ENCODE assay signal across 27 cellular contexts in the genomic region with DNA sequence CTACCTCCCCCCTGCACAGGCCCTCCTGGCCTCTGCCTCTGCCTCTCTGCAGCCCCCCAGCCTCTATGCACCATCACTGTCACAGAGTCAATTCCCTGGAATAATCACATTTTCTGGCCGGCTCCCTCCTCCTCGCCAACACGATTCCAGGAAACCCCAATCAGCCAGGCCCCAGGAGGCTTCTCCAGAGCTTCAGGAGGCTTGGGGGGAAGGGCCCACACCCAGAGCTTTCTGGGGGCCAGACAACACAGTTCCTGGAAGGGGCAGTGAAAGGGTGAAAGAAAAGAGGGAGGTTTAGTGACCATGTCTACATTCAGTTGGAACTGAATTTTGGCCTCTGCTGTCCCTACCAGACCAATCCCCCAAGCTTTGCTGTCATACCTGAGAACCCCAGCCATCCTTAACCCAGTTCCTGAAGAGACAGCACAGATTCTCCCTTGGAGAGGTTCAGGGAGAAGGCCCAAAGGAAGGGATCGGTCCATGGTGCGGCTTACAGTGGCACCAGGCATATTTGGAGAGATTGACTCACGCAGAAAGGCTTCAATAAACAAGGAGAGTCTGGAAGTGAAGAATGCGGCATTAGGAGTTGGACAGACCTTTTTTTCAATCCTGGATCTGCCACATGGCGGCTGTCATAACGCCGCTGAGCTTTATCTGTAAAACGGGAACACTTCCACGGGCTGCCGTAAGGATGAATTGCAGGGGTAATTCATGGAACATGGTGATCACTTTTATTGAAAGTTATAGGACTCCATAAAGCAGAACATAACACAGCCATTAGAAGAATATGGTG.
A peak's percentile ranks its signal among the peaks of the same experiment; 100 is the strongest.
DNase-seq lines count a peak whose midpoint lies in the region; ATAC-seq lines count a peak whose summit lies in the region.
"Had no signal": no experiment of that assay in that cellular context is flagged by ENCODE, and none has a peak within 500 bp of the region (broad histone marks: within the 10 kb centered on the region; RNA-seq: fewer than 3 reads in every experiment).

No MANE protein-coding gene starts in this region.

- DNase-seq in activated CD4-positive, alpha-beta memory T cell treated with anti-CD3 and anti-CD28 coated beads, Interleukin-2, amount 10 ng/mL, durations not matched to agents 7 days and 5 days: no peak
- DNase-seq in activated CD4-positive, alpha-beta memory T cell treated with anti-CD3 and anti-CD28 coated beads for 36 hours: no peak
- DNase-seq in T-cell (no peak), memory B cell (ENCODE audit: low spot score in 2 of 2) (no peak), DMS153 (lab: John Stamatoyannopoulos, UW) (no peak), NCI-H2171 treated with DMSO at 0.1 percent for 48 hours (lab: John Stamatoyannopoulos, UW) (no peak), T-helper 9 cell (no peak)
- DNase-seq: activated CD8-positive, alpha-beta memory T cell treated with anti-CD3 and anti-CD28 coated beads, Interleukin-2, amount 50 U/mL, for 48 hours; activated effector memory CD4-positive, alpha-beta T cell treated with Interleukin-2 at 50 U/mL for 16 hours; Calu3; colonic mucosa; GOT3; MV-4-11; NCI-H146; NCI-H524; NK-92 treated with Interleukin-12 subunit alpha and Interleukin-12 subunit beta, amount 100 ng/mL, for 24 hours; SIG-M5 had no signal

- POLR2A ChIA-PET in activated CD4-positive, alpha-beta memory T cell treated with anti-CD3 and anti-CD28 coated beads, Interleukin-2, amount 10 ng/mL, durations not matched to agents 7 days and 5 days (lab: Charles Lee): interaction anchor here (1.1 to 2.7 kb wide), 2 partner anchors 385 to 539 kb away, joined by 3 to 12 read pairs; a partner anchor contains a TSS
- POLR2A ChIA-PET in activated CD4-positive, alpha-beta memory T cell treated with anti-CD3 and anti-CD28 coated beads for 36 hours (lab: Charles Lee): interaction anchor here (0.6 kb wide), 1 partner anchor 78 kb away, joined by 3 read pairs; no protein-coding TSS in a partner anchor
- POLR2A ChIA-PET in T-cell (lab: Charles Lee): interaction anchor here in 1 of 2 donors (0.6 kb wide), 1 partner anchor 78 kb away, joined by 3 read pairs; no protein-coding TSS in a partner anchor

- ATAC-seq in T-cell (replicated peaks in 1 of 4) (no peak), memory B cell (ENCODE audit: low read depth) (no peak)
- ATAC-seq: A549, gastroesophageal sphincter, Panc1 had no signal

- H3K9ac ChIP-seq in skeletal muscle tissue (ENCODE audit: low read depth in 1 of 3, low read length in 3 of 3): peak overlapping the region in 2 of 3 donors; percentile 3 to 45

- H3K4me1 ChIP-seq in skeletal muscle tissue (ENCODE audit: control insufficient read depth in 3 of 3, insufficient read depth in 3 of 3, low read length in 3 of 3): peaks cover 39 to 53% (median 40%) of the 10 kb centered on the region in 3 donors
- H3K4me1 ChIP-seq: colonic mucosa had no signal

- CTCF ChIA-PET in activated CD4-positive, alpha-beta memory T cell treated with anti-CD3 and anti-CD28 coated beads, Interleukin-2, amount 10 ng/mL, durations not matched to agents 7 days and 5 days (lab: Charles Lee): interaction anchor here (0.9 to 2.5 kb wide), 4 partner anchors 11 to 186 kb away, joined by 3 to 10 read pairs (median 6); a partner anchor contains a TSS
- CTCF ChIA-PET in activated CD4-positive, alpha-beta memory T cell treated with anti-CD3 and anti-CD28 coated beads for 36 hours (lab: Charles Lee): interaction anchor here (0.9 to 1.5 kb wide), 4 partner anchors 9 to 104 kb away, joined by 3 to 5 read pairs (median 4); no protein-coding TSS in a partner anchor
- CTCF ChIA-PET in T-cell (lab: Charles Lee): interaction anchor here in 1 of 2 donors (0.5 kb wide), 1 partner anchor 187 kb away, joined by 4 read pairs; no protein-coding TSS in a partner anchor

- H3K36me3 Mint-ChIP-seq in activated CD4-positive, alpha-beta memory T cell treated with anti-CD3 and anti-CD28 coated beads, Interleukin-2, amount 10 ng/mL, durations not matched to agents 7 days and 5 days (ENCODE audit: low read depth): peaks cover 4% of the 10 kb centered on the region
- no peaks in the 10 kb centered on the region for H3K36me3 Mint-ChIP-seq in activated CD4-positive, alpha-beta memory T cell treated with anti-CD3 and anti-CD28 coated beads for 36 hours
- H3K36me3 Mint-ChIP-seq in T-cell: peaks cover 1% of the 10 kb centered on the region
- H3K36me3 Mint-ChIP-seq in memory B cell: peaks cover 1% of the 10 kb centered on the region

- no peaks in the 10 kb centered on the region for H3K9me3 ChIP-seq in skeletal muscle tissue (ENCODE audit: control insufficient read depth in 3 of 3, low read length in 3 of 3)
- H3K9me3 ChIP-seq: A549, colonic mucosa, neutrophil, suprapubic skin, vagina had no signal

- peaks cover 0 to 8% (median 2%) of the 10 kb centered on the region in 3 donors for H3K36me3 ChIP-seq in skeletal muscle tissue (ENCODE audit: control insufficient read depth in 3 of 3, insufficient read depth in 3 of 3, low read length in 3 of 3)
- H3K36me3 ChIP-seq: colonic mucosa, neutrophil, suprapubic skin had no signal

- intact Hi-C loops in activated CD4-positive, alpha-beta memory T cell treated with anti-CD3 and anti-CD28 coated beads for 36 hours (cut with micrococcal nuclease): no loop called here

- H3K4me1 Mint-ChIP-seq in activated CD4-positive, alpha-beta memory T cell treated with anti-CD3 and anti-CD28 coated beads, Interleukin-2, amount 10 ng/mL, durations not matched to agents 7 days and 5 days: peaks cover 19% of the 10 kb centered on the region
- H3K4me1 Mint-ChIP-seq in activated CD4-positive, alpha-beta memory T cell treated with anti-CD3 and anti-CD28 coated beads for 36 hours (ENCODE audit: low read depth): peaks cover 10% of the 10 kb centered on the region
- H3K4me1 Mint-ChIP-seq in T-cell: peaks cover 14 to 23% (median 14%) of the 10 kb centered on the region in 3 donors
- peaks cover 2% of the 10 kb centered on the region for H3K4me1 Mint-ChIP-seq in memory B cell

- peaks cover 4% of the 10 kb centered on the region for H3K27me3 Mint-ChIP-seq in activated CD4-positive, alpha-beta memory T cell treated with anti-CD3 and anti-CD28 coated beads, Interleukin-2, amount 10 ng/mL, durations not matched to agents 7 days and 5 days
- no peaks in the 10 kb centered on the region for H3K27me3 Mint-ChIP-seq in activated CD4-positive, alpha-beta memory T cell treated with anti-CD3 and anti-CD28 coated beads for 36 hours
- H3K27me3 Mint-ChIP-seq in T-cell (no peaks in the 10 kb centered on the region), memory B cell (peaks cover 2% of the 10 kb centered on the region)
- H3K27me3 Mint-ChIP-seq: progenitor cell of endocrine pancreas had no signal

- no peaks in the 10 kb centered on the region for H3K27me3 ChIP-seq in skeletal muscle tissue (ENCODE audit: control insufficient read depth in 3 of 3, insufficient read depth in 3 of 3, low read length in 3 of 3)
- H3K27me3 ChIP-seq: colonic mucosa, vagina had no signal

- no peaks in the 10 kb centered on the region for H3K9me3 Mint-ChIP-seq in activated CD4-positive, alpha-beta memory T cell treated with anti-CD3 and anti-CD28 coated beads, Interleukin-2, amount 10 ng/mL, durations not matched to agents 7 days and 5 days
- H3K9me3 Mint-ChIP-seq in activated CD4-positive, alpha-beta memory T cell treated with anti-CD3 and anti-CD28 coated beads for 36 hours: no peaks in the 10 kb centered on the region
- H3K9me3 Mint-ChIP-seq in T-cell (peaks cover 0 to 3% (median 0%) of the 10 kb centered on the region in 3 donors), memory B cell (peaks cover under 1% of the 10 kb centered on the region)

- H3K4me3 Mint-ChIP-seq in activated CD4-positive, alpha-beta memory T cell treated with anti-CD3 and anti-CD28 coated beads, Interleukin-2, amount 10 ng/mL, durations not matched to agents 7 days and 5 days: peak overlapping the region; percentile 31
- H3K4me3 Mint-ChIP-seq in activated CD4-positive, alpha-beta memory T cell treated with anti-CD3 and anti-CD28 coated beads for 36 hours: no peak overlapping the region
- H3K4me3 Mint-ChIP-seq in T-cell: peak overlapping the region; percentile 7 to 93 (median 25)
- peak overlapping the region; percentile 12 for H3K4me3 Mint-ChIP-seq in memory B cell
- H3K4me3 Mint-ChIP-seq: brain had no signal

- H3K27ac Mint-ChIP-seq in activated CD4-positive, alpha-beta memory T cell treated with anti-CD3 and anti-CD28 coated beads, Interleukin-2, amount 10 ng/mL, durations not matched to agents 7 days and 5 days: no peak overlapping the region
- H3K27ac Mint-ChIP-seq in activated CD4-positive, alpha-beta memory T cell treated with anti-CD3 and anti-CD28 coated beads for 36 hours: no peak overlapping the region
- H3K27ac Mint-ChIP-seq in T-cell: peak overlapping the region in 1 of 2 donors; percentile 61
- no peak overlapping the region for H3K27ac Mint-ChIP-seq in memory B cell

- peak overlapping the region; percentile 91 for H3K27ac ChIP-seq in skeletal muscle tissue (ENCODE audit: low read depth, low read length)
- H3K27ac ChIP-seq: A549, colonic mucosa, gastroesophageal sphincter, neutrophil, suprapubic skin, vagina, VCaP had no signal

- H3K4me3 ChIP-seq in skeletal muscle tissue (ENCODE audit: low read length in 3 of 3): no peak overlapping the region
- H3K4me3 ChIP-seq: A549, colonic mucosa, gastroesophageal sphincter, suprapubic skin, vagina had no signal
